ENCODE assay signal across 1 cellular context in genomic region chr13:62278271-62278670, GRCh38.
TF ChIP-seq lines count a peak whose summit lies in the region.

No MANE protein-coding gene starts in this region.

TF ChIP-seq in HepG2, 621 proteins besides CTCF, POLR2A, EP300 and RAD21 (continued from another document):
- TF ChIP-seq ZNF576 (CRISPR knock-in tag; IDR thresholded peaks at IDR 0.05) (no peak), ZFYVE20 (CRISPR knock-in tag; IDR thresholded peaks at IDR 0.05; ENCODE audit: borderline replicate concordance, low read depth) (no peak), NFATC3 (CRISPR knock-in tag; IDR thresholded peaks at IDR 0.05) (no peak)
